ENCODE assay signal across 25 cellular contexts in genomic region chr4:40769266-40769665, GRCh38.
DNase-seq lines count a peak whose midpoint lies in the region; ATAC-seq and TF ChIP-seq lines count a peak whose summit lies in the region.
"Had no signal": no experiment of that assay in that cellular context is flagged by ENCODE, and none has a peak within 500 bp of the region (broad histone marks: within the 10 kb centered on the region; RNA-seq: fewer than 3 reads in every experiment).

No MANE protein-coding gene starts in this region.

- H3K27me3 Mint-ChIP-seq in nephron progenitor cell (ENCODE audit: low read depth, poor library complexity): no peaks in the 10 kb centered on the region

- TF ChIP-seq EP300 in Ishikawa (IDR thresholded peaks at IDR 0.05; ENCODE audit: borderline replicate concordance): no peak

- TF ChIP-seq RAD21 in Ishikawa (IDR thresholded peaks at IDR 0.05; ENCODE audit: low read depth): no peak

- H3K4me3 Mint-ChIP-seq in nephron progenitor cell: no peak overlapping the region
- H3K4me3 Mint-ChIP-seq: activated B cell treated with CpG ODN at 0.5 μM for 24 hours; activated naive CD8-positive, alpha-beta T cell treated with anti-CD3 and anti-CD28 coated beads, Interleukin-2, amount 50 U/mL, for 24 hours; H9; neural crest cell; stimulated activated memory B cell treated with anti-CD40 and anti-IgM and Interleukin-4, amounts not matched to agents 10 μg/mL and 1 μg/mL and 100 μg/mL, for 72 hours had no signal

- H3K36me3 Mint-ChIP-seq in nephron progenitor cell (ENCODE audit: low read depth): peaks cover 18% of the 10 kb centered on the region
- H3K36me3 Mint-ChIP-seq: stimulated activated memory B cell treated with anti-CD40 and anti-IgM and Interleukin-4, amounts not matched to agents 10 μg/mL and 1 μg/mL and 100 μg/mL, for 72 hours had no signal

- DNase-seq in NCI-H69 (lab: John Stamatoyannopoulos, UW) (peak; percentile 7), choroid plexus epithelial cell (ENCODE audit: low read depth) (peak; percentile 69), nephron progenitor cell (no peak), NCI-H2029 treated with DMSO at 0.1 percent for 48 hours (lab: John Stamatoyannopoulos, UW) (no peak)
- no peak for DNase-seq in activated CD4-positive, CD25-positive, alpha-beta regulatory T cell treated with anti-CD3 and anti-CD28 coated beads, Interleukin-2, amount 50 U/mL, for 72 hours
- DNase-seq: activated B cell treated with CpG ODN at 0.5 μM for 24 hours; activated CD4-positive, alpha-beta T cell treated with anti-CD3 and anti-CD28 coated beads, Interleukin-2, amount 50 U/mL, for 1 hour; activated naive CD4-positive, alpha-beta T cell; activated naive CD8-positive, alpha-beta T cell treated with anti-CD3 and anti-CD28 coated beads, Interleukin-2, amount 50 U/mL, for 24 hours; activated T-cell treated with anti-CD3 and anti-CD28 coated beads, Interleukin-2, amount 50 U/mL, for 48 hours; brain microvascular endothelial cell; H9; hippocampal formation; NCI-H1092 treated with DMSO at 0.1 percent for 48 hours; NCI-H187; ovary; trophoblast cell had no signal

- peaks cover 3% of the 10 kb centered on the region for H3K9me3 Mint-ChIP-seq in nephron progenitor cell
- H3K9me3 Mint-ChIP-seq: activated B cell treated with CpG ODN at 0.5 μM for 24 hours; activated naive CD8-positive, alpha-beta T cell treated with anti-CD3 and anti-CD28 coated beads, Interleukin-2, amount 50 U/mL, for 24 hours; H9; stimulated activated memory B cell treated with anti-CD40 and anti-IgM and Interleukin-4, amounts not matched to agents 10 μg/mL and 1 μg/mL and 100 μg/mL, for 72 hours had no signal

- ATAC-seq in GM18517 (IDR thresholded peaks at IDR 0.05; ENCODE audit: unreplicated experiment): no peak
- ATAC-seq: activated naive CD8-positive, alpha-beta T cell treated with anti-CD3 and anti-CD28 coated beads, Interleukin-2, amount 50 U/mL, for 24 hours; HepG2; stimulated activated memory B cell treated with anti-CD40 and anti-IgM and Interleukin-4, amounts not matched to agents 10 μg/mL and 1 μg/mL and 100 μg/mL, for 72 hours had no signal

- H3K4me1 Mint-ChIP-seq in nephron progenitor cell: peaks cover 9% of the 10 kb centered on the region
- H3K4me1 Mint-ChIP-seq: activated naive CD8-positive, alpha-beta T cell treated with anti-CD3 and anti-CD28 coated beads, Interleukin-2, amount 50 U/mL, for 24 hours; neural crest cell; stimulated activated memory B cell treated with anti-CD40 and anti-IgM and Interleukin-4, amounts not matched to agents 10 μg/mL and 1 μg/mL and 100 μg/mL, for 72 hours had no signal

- peak overlapping the region; percentile 62 for H3K27ac Mint-ChIP-seq in nephron progenitor cell
- H3K27ac Mint-ChIP-seq: activated B cell treated with CpG ODN at 0.5 μM for 24 hours; activated naive CD8-positive, alpha-beta T cell treated with anti-CD3 and anti-CD28 coated beads, Interleukin-2, amount 50 U/mL, for 24 hours; H9; stimulated activated memory B cell treated with anti-CD40 and anti-IgM and Interleukin-4, amounts not matched to agents 10 μg/mL and 1 μg/mL and 100 μg/mL, for 72 hours had no signal

- TF ChIP-seq CTCF in choroid plexus epithelial cell (conservative IDR thresholded peaks at IDR 0.05; ENCODE audit: low read depth, low read length): no peak
- no peak for TF ChIP-seq CTCF in nephron progenitor cell (IDR thresholded peaks at IDR 0.05)

- H3K4me3 ChIP-seq in choroid plexus epithelial cell (ENCODE audit: low read depth, low read length): no peak overlapping the region
- H3K4me3 ChIP-seq: BLaER1 treated with 17β-estradiol and CSF1 and Interleukin-3, amounts not matched to agents 10 nM and 100 nM; ovary; SJSA1; skin epidermis had no signal

TF ChIP-seq in Ishikawa, 13 proteins besides CTCF, POLR2A, EP300 and RAD21:
- TF ChIP-seq CEBPB (IDR thresholded peaks at IDR 0.05): peak; percentile 18; the same call in 1 of the 2 replicates
- peak; percentile 61; the same call in 1 of the 2 replicates for TF ChIP-seq TCF12 (IDR thresholded peaks at IDR 0.05; ENCODE audit: low read depth)
- no peak for TF ChIP-seq CREB1 (IDR thresholded peaks at IDR 0.05; ENCODE audit: low read depth)
- no peak for TF ChIP-seq YY1 (IDR thresholded peaks at IDR 0.05; ENCODE audit: low read depth)
- peak; percentile 89 for TF ChIP-seq NFIC (IDR thresholded peaks at IDR 0.05)
- TF ChIP-seq ZBTB7A (IDR thresholded peaks at IDR 0.05; ENCODE audit: low read depth): no peak
- no peak for TF ChIP-seq REST (IDR thresholded peaks at IDR 0.05; ENCODE audit: low read depth)
- no peak for TF ChIP-seq EGR1 (IDR thresholded peaks at IDR 0.05)
- no peak for TF ChIP-seq MAX (IDR thresholded peaks at IDR 0.05)
- TF ChIP-seq USF1 (IDR thresholded peaks at IDR 0.05): 0 out of 2 replicates have a peak, but pooled peaks have one; percentile 5
- peak; percentile 60 for TF ChIP-seq TEAD4 (IDR thresholded peaks at IDR 0.05)
- TF ChIP-seq FOXM1 (IDR thresholded peaks at IDR 0.05; ENCODE audit: borderline replicate concordance, low read depth): no peak

Comparison
In these comparisons a context has a peak if more than half of its experiments do, and no peak if none do; other contexts are left out.
1. DNase-seq: peak in NCI-H69 (single experiment) and choroid plexus epithelial cell (single experiment); none in nephron progenitor cell (single experiment), NCI-H2029 treated with DMSO at 0.1 percent for 48 hours (single experiment) and activated CD4-positive, CD25-positive, alpha-beta regulatory T cell treated with anti-CD3 and anti-CD28 coated beads, Interleukin-2, amount 50 U/mL, for 72 hours (single experiment).